In genomic region chr17:46201491-46201890, GRCh38 we compare ENCODE assay signal across 18 cellular contexts. TPM values are rescaled to one million over a fixed set of nuclear protein-coding genes. Genes with fewer than 3 reads are reported as not detected.
DNase-seq lines count a peak whose midpoint lies in the region; ATAC-seq, FAIRE-seq and TF ChIP-seq lines count a peak whose summit lies in the region.
"Had no signal": no experiment of that assay in that cellular context is flagged by ENCODE, and none has a peak within 500 bp of the region (broad histone marks: within the 10 kb centered on the region; RNA-seq: fewer than 3 reads in every experiment).

No MANE protein-coding gene starts in this region.

- H3K27ac ChIP-seq in H1 (ENCODE audit: low read depth, low read length): no peak overlapping the region
- peak overlapping the region; percentile 64 to 75 for H3K27ac ChIP-seq in mucosa of rectum (ENCODE audit: low read depth in 2 of 2, low read length in 2 of 2)
- H3K27ac ChIP-seq: BLaER1 had no signal

- no peak overlapping the region for H3K14ac ChIP-seq in H1 (ENCODE audit: insufficient read length)

- H3K36me3 ChIP-seq in H1 (ENCODE audit: control insufficient read depth in 2 of 4, insufficient read depth in 4 of 4, low read length in 3 of 4) (peaks cover 0 to 9% (median 3%) of the 10 kb centered on the region in 4 experiments; a peak in 3 of 8 replicates), mucosa of rectum (ENCODE audit: control insufficient read depth in 2 of 2, insufficient read depth in 2 of 2, low read length in 2 of 2) (no peaks in the 10 kb centered on the region)

- peaks cover 27% of the 10 kb centered on the region for H3K79me1 ChIP-seq in H1 (ENCODE audit: low read depth, low read length)

- no peak for DNase-seq in Calu3
- DNase-seq in T-helper 17 cell: no peak
- DNase-seq in H1 (ENCODE audit: low read depth in 1 of 2, low spot score in 2 of 2): no peak
- no peak for DNase-seq in NAMALWA (ENCODE audit: low spot score)
- no peak for DNase-seq in anterior cingulate cortex (lab: John Stamatoyannopoulos, UW)
- no peak for DNase-seq in kidney glomerular epithelial cell (lab: John Stamatoyannopoulos, UW)
- no peak for DNase-seq in osteocyte (ENCODE audit: extremely low spot score, unreplicated experiment)
- DNase-seq: 8988T; CD4-positive, alpha-beta memory T cell; DMS53; DND-41; EL; GOT3; H9 had no signal

- H3K56ac ChIP-seq in H1 (replicated peaks; ENCODE audit: insufficient read length, low read depth, low read length): no peak overlapping the region

- H2BK15ac ChIP-seq in H1 (ENCODE audit: low read length): no peak overlapping the region

- no peak overlapping the region for H4K5ac ChIP-seq in H1 (ENCODE audit: insufficient read length, low read depth, low read length)

- no peak overlapping the region for H2BK5ac ChIP-seq in H1 (ENCODE audit: low read depth, low read length)

- H3K27me3 ChIP-seq in H1 (replicated peaks in 1 of 4; ENCODE audit: control insufficient read depth in 3 of 4, extremely low read depth in 1 of 4, insufficient read depth in 3 of 4, low read length in 3 of 4): no peaks in the 10 kb centered on the region
- H3K27me3 ChIP-seq in mucosa of rectum (ENCODE audit: control insufficient read depth in 2 of 2, insufficient read depth in 2 of 2, low read length in 2 of 2): no peaks in the 10 kb centered on the region
- H3K27me3 ChIP-seq: BLaER1 had no signal

- H3K27ac Mint-ChIP-seq in Calu3 (ENCODE audit: unreplicated experiment) (peak overlapping the region; percentile 76), T-helper 17 cell (peak overlapping the region; percentile 9), osteocyte (ENCODE audit: unreplicated experiment) (no peak overlapping the region)
- H3K27ac Mint-ChIP-seq: H9 had no signal

- FAIRE-seq in H1 (lab: Jason Lieb, UNC): no peak
- FAIRE-seq: GM12878 had no signal

- H2AK5ac ChIP-seq in H1 (ENCODE audit: low read depth, low read length): no peak overlapping the region

- no peak overlapping the region for H2BK20ac ChIP-seq in H1 (ENCODE audit: low read length)

- H3K4ac ChIP-seq in H1 (replicated peaks; ENCODE audit: insufficient read length, low read depth, low read length): no peak overlapping the region

- H3K23ac ChIP-seq in H1 (ENCODE audit: insufficient read length): no peak overlapping the region

- intact Hi-C loops in Calu3 (cut with micrococcal nuclease; ENCODE audit: unreplicated experiment): no loop called here

- H3K79me2 ChIP-seq in H1 (ENCODE audit: control insufficient read depth in 1 of 2, insufficient read depth in 2 of 2, low read length in 2 of 2): peaks cover 15 to 99% of the 10 kb centered on the region in 2 experiments

- no peak for TF ChIP-seq RAD21 in H1 (IDR thresholded peaks at IDR 0.05 in 1 of 2, conservative IDR thresholded peaks at IDR 0.05 in 1 of 2; ENCODE audit: low read depth in 2 of 2, low read length in 2 of 2)

- CTCF ChIA-PET in Calu3 (lab: Charles Lee) (interaction anchor here (1.2 to 2.2 kb wide), 5 partner anchors 8 to 157 kb away, joined by 3 to 12 read pairs (median 4); partner anchors contain the start of gene KANSL1), H1 (lab: Charles Lee; ENCODE audit: partially characterized antibody) (interaction anchor here (1.1 to 7.0 kb wide), 5 partner anchors 8 to 85 kb away, joined by 3 to 84 read pairs (median 11); partner anchors contain the start of gene KANSL1)

- no peak overlapping the region for H3K4me3 ChIP-seq in H1 (ENCODE audit: extremely low read depth in 1 of 4, insufficient read depth in 2 of 4, low read depth in 3 of 4, low read length in 4 of 4)
- no peak overlapping the region for H3K4me3 ChIP-seq in mucosa of rectum (ENCODE audit: low read length in 2 of 2)
- H3K4me3 ChIP-seq: BLaER1, GM12878 had no signal

- H2BK12ac ChIP-seq in H1 (ENCODE audit: low read depth, low read length): no peak overlapping the region

- H3K9me3 ChIP-seq in T-helper 17 cell (ENCODE audit: control insufficient read depth, low read length, poor library complexity, severe bottlenecking) (no peaks in the 10 kb centered on the region), H1 (ENCODE audit: insufficient read depth in 2 of 2, low read depth in 1 of 2, low read length in 1 of 2) (peaks cover 6 to 14% of the 10 kb centered on the region in 2 experiments), mucosa of rectum (ENCODE audit: control insufficient read depth in 2 of 2, low read length in 2 of 2) (no peaks in the 10 kb centered on the region)

- TF ChIP-seq CTCF in Calu3 (IDR thresholded peaks at IDR 0.05; ENCODE audit: unreplicated experiment) (no peak), H1 (IDR thresholded peaks at IDR 0.05; ENCODE audit: control extremely low read depth in 1 of 3, insufficient read depth in 1 of 3, low read depth in 1 of 3, low read length in 3 of 3) (no peak), osteocyte (IDR thresholded peaks at IDR 0.05) (no peak)

- no peak overlapping the region for H2BK120ac ChIP-seq in H1 (replicated peaks; ENCODE audit: low read depth, low read length)

- no TSS peak for BruUV-seq in Calu3 (replicated peaks; lab: Mats Ljungman, UMichigan)

- peaks cover 5 to 12% of the 10 kb centered on the region in 2 experiments for H4K20me1 ChIP-seq in H1 (replicated peaks in 1 of 2; ENCODE audit: control insufficient read depth in 1 of 2, insufficient read depth in 2 of 2, low read length in 2 of 2)

- H3K4me1 Mint-ChIP-seq in Calu3 (ENCODE audit: low read depth, unreplicated experiment) (peaks cover 63% of the 10 kb centered on the region), T-helper 17 cell (peaks cover 30% of the 10 kb centered on the region), osteocyte (ENCODE audit: unreplicated experiment) (peaks cover 37% of the 10 kb centered on the region)

- H3K9me3 Mint-ChIP-seq in Calu3 (ENCODE audit: low read depth, unreplicated experiment): peaks cover 4% of the 10 kb centered on the region
- H3K9me3 Mint-ChIP-seq in osteocyte (ENCODE audit: unreplicated experiment): no peaks in the 10 kb centered on the region
- H3K9me3 Mint-ChIP-seq: CD4-positive, alpha-beta memory T cell had no signal

- POLR2A ChIA-PET in H1 (lab: Charles Lee; ENCODE audit: partially characterized antibody): interaction anchor here (0.8 to 1.9 kb wide), 2 partner anchors 8 to 17 kb away, joined by 3 to 8 read pairs; partner anchors contain the start of gene KANSL1

- H3K36me3 Mint-ChIP-seq in Calu3 (ENCODE audit: insufficient read depth, unreplicated experiment) (peaks cover 25% of the 10 kb centered on the region), T-helper 17 cell (ENCODE audit: low read depth) (no peaks in the 10 kb centered on the region), osteocyte (ENCODE audit: unreplicated experiment) (peaks cover 16% of the 10 kb centered on the region)

- H4K8ac ChIP-seq in H1 (ENCODE audit: extremely low read depth, insufficient read depth, low read length): no peak overlapping the region

- TF ChIP-seq POLR2A in H1 (IDR thresholded peaks at IDR 0.05; ENCODE audit: control extremely low read depth in 1 of 2, low read depth in 2 of 2, low read length in 2 of 2): no peak

- H4K91ac ChIP-seq in H1 (replicated peaks; ENCODE audit: insufficient read length, low read length): no peak overlapping the region

- H3K27me3 Mint-ChIP-seq in Calu3 (ENCODE audit: unreplicated experiment): no peaks in the 10 kb centered on the region
- no peaks in the 10 kb centered on the region for H3K27me3 Mint-ChIP-seq in T-helper 17 cell
- no peaks in the 10 kb centered on the region for H3K27me3 Mint-ChIP-seq in osteocyte (ENCODE audit: unreplicated experiment)
- H3K27me3 Mint-ChIP-seq: CD4-positive, alpha-beta memory T cell had no signal

- H3K9ac ChIP-seq in H1 (replicated peaks in 1 of 4; ENCODE audit: extremely low read depth in 1 of 4, low read depth in 3 of 4, low read length in 3 of 4): no peak overlapping the region
- H3K9ac ChIP-seq in mucosa of rectum (ENCODE audit: low read depth in 1 of 2, low read length in 2 of 2): peak overlapping the region in 1 of 2 donors; percentile 36
- H3K9ac ChIP-seq: BLaER1 had no signal

- TF ChIP-seq EP300 in H1 (IDR thresholded peaks at IDR 0.05; ENCODE audit: borderline replicate concordance in 1 of 2, low read depth in 2 of 2, low read length in 2 of 2): no peak

- 93% methylated on average over 3 of the region's 3 CpGs; no CpG with 5 or more reads in 1 of the 2 experiments for WGBS in H1 (ENCODE audit: extremely low coverage in 1 of 2, insufficient coverage in 1 of 2, insufficient read length in 1 of 2, insufficient replicate concordance in 2 of 2, low coverage in 1 of 2, low lambda C conversion rate in 2 of 2, missing lambda C conversion rate in 1 of 2), 2 experiments

- no peaks in the 10 kb centered on the region for H3K23me2 ChIP-seq in H1 (ENCODE audit: low read depth, low read length)

- no peak overlapping the region for H3K18ac ChIP-seq in H1 (ENCODE audit: extremely low read depth, low read length)

- H3K4me1 ChIP-seq in H1 (replicated peaks in 1 of 4; ENCODE audit: control insufficient read depth in 3 of 4, insufficient read depth in 4 of 4, low read length in 3 of 4): no peaks in the 10 kb centered on the region; a peak in 2 of 7 replicates
- peaks cover 23 to 52% of the 10 kb centered on the region in 2 donors for H3K4me1 ChIP-seq in mucosa of rectum (ENCODE audit: control insufficient read depth in 2 of 2, insufficient read depth in 2 of 2, low read length in 2 of 2)

- ATAC-seq in T-helper 17 cell: no peak
- ATAC-seq: GM12878 had no signal

- peak overlapping the region; percentile 43 for H3K4me3 Mint-ChIP-seq in Calu3 (ENCODE audit: low read depth, unreplicated experiment)
- H3K4me3 Mint-ChIP-seq in T-helper 17 cell: no peak overlapping the region
- H3K4me3 Mint-ChIP-seq in osteocyte (ENCODE audit: unreplicated experiment): no peak overlapping the region
- H3K4me3 Mint-ChIP-seq: CD14-positive monocyte; CD4-positive, alpha-beta memory T cell; H9 had no signal

- no peak overlapping the region for H3K4me2 ChIP-seq in H1 (ENCODE audit: insufficient read depth in 1 of 2, low read depth in 2 of 2, low read length in 2 of 2)
- H3K4me2 ChIP-seq: BLaER1 had no signal

- H2AFZ ChIP-seq in H1 (ENCODE audit: low read length): no peak overlapping the region

TF ChIP-seq in H1, 55 proteins besides CTCF, POLR2A, EP300 and RAD21 (continues in another document):
- TF ChIP-seq BACH1 (IDR thresholded peaks at IDR 0.05; ENCODE audit: low read length) (no peak), SUZ12 (IDR thresholded peaks at IDR 0.05; ENCODE audit: low read length) (no peak), CBX5 (IDR thresholded peaks at IDR 0.05; ENCODE audit: low read depth, low read length) (no peak)

RNA-seq across cellular contexts. Expression of gene KANSL1, which starts 8.3 kb away (rescaled TPM):
- 187 and 190 TPM in 2 replicates for total RNA-seq in Calu3 (2022)
- 100 to 1,000 TPM; 142 to 187 TPM for total RNA-seq in T-helper 17 cell
- 116 and 128 TPM in 2 replicates for total RNA-seq in H1 (2021; fragmentation: NEBNext Ultra II Directional; extraction: Animal tissue kit (Norgen Biotek cat#: 25700))
- polyA plus RNA-seq in H1 (2011; rRNA removed): 34.0 and 43.3 TPM in 2 replicates
- 43.4 TPM for polyA plus RNA-seq in H1 (2011; cell fraction: cytosol; rRNA removed)
- polyA plus RNA-seq in H1 (2011; cell fraction: nucleus; rRNA removed): 91.2 TPM
- polyA plus RNA-seq in H1 (2012, experiment 1 of 2): 42.8 to 47.9 TPM (median 45.5 TPM) in 4 replicates
- 14.3 TPM for polyA plus RNA-seq in H1 (2012, experiment 2 of 2)
- 47.3 TPM for polyA plus RNA-seq in H1 (2013, experiment 1 of 2)
- polyA plus RNA-seq in H1 (2013, experiment 2 of 2): 41.5 TPM
- polyA minus RNA-seq in H1 (2011; rRNA and poly(A)+ RNA removed): 214 and 279 TPM in 2 replicates
- polyA minus RNA-seq in H1 (2011; cell fraction: cytosol; rRNA and poly(A)+ RNA removed): 115 TPM
- 364 TPM for polyA minus RNA-seq in H1 (2011; cell fraction: nucleus; rRNA and poly(A)+ RNA removed)
- 99.0 and 102 TPM in 2 replicates for total RNA-seq in osteocyte
